Comparison of ENCODE assay signal across 20 cellular contexts in genomic region chr4:57554693-57555092, GRCh38.
"Had no signal": no experiment of that assay in that cellular context is flagged by ENCODE, and none has a peak within 500 bp of the region (broad histone marks: within the 10 kb centered on the region; RNA-seq: fewer than 3 reads in every experiment).

No MANE protein-coding gene starts in this region.

- H3K27ac ChIP-seq: VCaP had no signal

- H3K27me3 Mint-ChIP-seq: activated CD4-positive, alpha-beta memory T cell treated with anti-CD3 and anti-CD28 coated beads for 36 hours; activated CD4-positive, alpha-beta T cell treated with anti-CD3 and anti-CD28 coated beads, Interleukin-2, amount 10 ng/mL, durations not matched to agents 7 days and 5 days; activated naive CD8-positive, alpha-beta T cell; activated T-helper 17 cell treated with anti-CD3 and anti-CD28 coated beads, Interleukin-2, amount 50 U/mL, for 72 hours had no signal

- H3K27ac Mint-ChIP-seq: activated CD4-positive, alpha-beta memory T cell treated with anti-CD3 and anti-CD28 coated beads for 36 hours; activated CD4-positive, alpha-beta T cell treated with anti-CD3 and anti-CD28 coated beads, Interleukin-2, amount 10 ng/mL, durations not matched to agents 7 days and 5 days; activated naive CD4-positive, alpha-beta T cell treated with anti-CD3 and anti-CD28 coated beads for 36 hours; activated naive CD8-positive, alpha-beta T cell; activated T-helper 17 cell treated with anti-CD3 and anti-CD28 coated beads, Interleukin-2, amount 50 U/mL, for 72 hours had no signal

- FAIRE-seq: bronchial epithelial cell had no signal

- H3K36me3 Mint-ChIP-seq: activated CD4-positive, alpha-beta memory T cell treated with anti-CD3 and anti-CD28 coated beads for 36 hours; activated naive CD8-positive, alpha-beta T cell had no signal

- H3K9me3 Mint-ChIP-seq: activated T-helper 17 cell treated with anti-CD3 and anti-CD28 coated beads, Interleukin-2, amount 50 U/mL, for 72 hours had no signal

- H3K4me3 Mint-ChIP-seq: activated CD4-positive, alpha-beta memory T cell treated with anti-CD3 and anti-CD28 coated beads for 36 hours; activated CD4-positive, alpha-beta T cell treated with anti-CD3 and anti-CD28 coated beads, Interleukin-2, amount 10 ng/mL, durations not matched to agents 7 days and 5 days; activated naive CD4-positive, alpha-beta T cell treated with anti-CD3 and anti-CD28 coated beads for 36 hours; activated naive CD8-positive, alpha-beta T cell; activated T-helper 17 cell treated with anti-CD3 and anti-CD28 coated beads, Interleukin-2, amount 50 U/mL, for 72 hours had no signal

- ATAC-seq: activated T-helper 17 cell treated with anti-CD3 and anti-CD28 coated beads, Interleukin-2, amount 50 U/mL, for 72 hours; PC-3 had no signal

- H3K4me1 Mint-ChIP-seq: activated CD4-positive, alpha-beta T cell treated with anti-CD3 and anti-CD28 coated beads, Interleukin-2, amount 10 ng/mL, durations not matched to agents 7 days and 5 days; activated T-helper 17 cell treated with anti-CD3 and anti-CD28 coated beads, Interleukin-2, amount 50 U/mL, for 72 hours had no signal

- DNase-seq: activated CD4-positive, alpha-beta memory T cell treated with anti-CD3 and anti-CD28 coated beads for 36 hours; activated CD4-positive, alpha-beta T cell treated with anti-CD3 and anti-CD28 coated beads, Interleukin-2, amount 10 ng/mL, durations not matched to agents 7 days and 5 days; activated CD4-positive, CD25-positive, alpha-beta regulatory T cell; activated gamma-delta T cell; activated naive CD4-positive, alpha-beta T cell treated with anti-CD3 and anti-CD28 coated beads for 36 hours; activated T-cell treated with anti-CD3 and anti-CD28 coated beads for 4 hours; activated T-cell treated with anti-CD3 and anti-CD28 coated beads, Interleukin-2, amount 50 U/mL, for 48 hours; MM.1S; NCI-H1105 treated with DMSO at 0.1 percent for 48 hours; NCI-H1436 treated with DMSO at 0.1 percent for 48 hours; NCI-H187; NCI-H2081; NCI-H510A treated with DMSO at 0.1 percent for 48 hours; PC-3; SIG-M5; T-helper 1 cell had no signal
